ENCODE assay signal across 1 cellular context in the genomic region with DNA sequence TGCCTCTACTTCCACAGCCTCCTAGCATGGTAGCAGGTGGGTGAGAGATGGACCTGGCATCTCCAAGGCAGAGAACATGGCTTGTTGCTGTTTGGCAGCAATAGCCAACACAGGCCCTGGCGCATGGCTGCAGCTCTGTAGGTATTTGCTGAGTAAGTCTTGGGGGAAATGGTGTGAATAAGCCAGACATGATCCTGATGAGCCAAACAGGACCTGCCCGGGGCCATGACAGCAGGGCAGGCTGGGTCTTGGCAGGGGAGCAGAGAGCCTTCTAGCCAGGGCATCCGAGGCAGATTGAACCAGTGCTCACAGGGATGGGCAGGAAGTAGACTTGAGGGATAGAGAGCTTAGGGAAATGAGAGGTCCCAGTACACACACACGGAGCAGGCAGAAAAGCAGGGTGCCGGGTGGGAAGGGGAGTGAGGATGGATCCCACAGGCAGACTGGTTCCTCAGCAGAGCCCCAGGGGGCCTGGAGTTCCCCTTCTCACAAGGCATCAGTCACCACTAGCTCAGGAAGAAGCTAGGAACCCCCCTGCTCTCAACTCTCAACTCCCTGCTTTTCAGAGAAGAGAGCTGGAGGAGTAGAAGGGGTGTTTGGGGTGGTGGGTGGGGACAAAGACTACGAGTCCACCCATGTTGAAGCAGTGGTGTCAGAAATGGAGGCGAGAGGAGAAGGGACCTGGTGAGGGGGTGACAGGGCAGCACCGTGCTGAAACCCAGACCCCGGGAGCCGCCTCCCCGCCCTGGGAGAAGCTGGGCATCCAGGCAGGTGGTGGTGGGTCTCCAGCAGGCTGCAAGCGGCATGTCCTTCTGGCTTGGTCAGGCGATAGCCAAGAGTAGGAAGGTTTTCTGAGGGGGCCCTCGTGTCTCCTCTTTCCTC.
TF ChIP-seq lines count a peak whose summit lies in the region.

No MANE protein-coding gene starts in this region.

TF ChIP-seq in SK-N-SH, 30 proteins besides CTCF, POLR2A, EP300 and RAD21 (continued from another document):
- TF ChIP-seq SMC3 (IDR thresholded peaks at IDR 0.05; ENCODE audit: low read depth, low read length) (no peak), MXI1 (IDR thresholded peaks at IDR 0.05; ENCODE audit: low read depth, low read length) (no peak), TCF12 (IDR thresholded peaks at IDR 0.05) (no peak)
- TF ChIP-seq, protein P1, sequence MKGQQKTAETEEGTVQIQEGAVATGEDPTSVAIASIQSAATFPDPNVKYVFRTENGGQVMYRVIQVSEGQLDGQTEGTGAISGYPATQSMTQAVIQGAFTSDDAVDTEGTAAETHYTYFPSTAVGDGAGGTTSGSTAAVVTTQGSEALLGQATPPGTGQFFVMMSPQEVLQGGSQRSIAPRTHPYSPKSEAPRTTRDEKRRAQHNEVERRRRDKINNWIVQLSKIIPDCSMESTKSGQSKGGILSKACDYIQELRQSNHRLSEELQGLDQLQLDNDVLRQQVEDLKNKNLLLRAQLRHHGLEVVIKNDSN (IDR thresholded peaks at IDR 0.05; ENCODE audit: borderline replicate concordance, low read depth), result no peak
